Comparison of ENCODE assay signal across 7 cellular contexts in the genomic region with DNA sequence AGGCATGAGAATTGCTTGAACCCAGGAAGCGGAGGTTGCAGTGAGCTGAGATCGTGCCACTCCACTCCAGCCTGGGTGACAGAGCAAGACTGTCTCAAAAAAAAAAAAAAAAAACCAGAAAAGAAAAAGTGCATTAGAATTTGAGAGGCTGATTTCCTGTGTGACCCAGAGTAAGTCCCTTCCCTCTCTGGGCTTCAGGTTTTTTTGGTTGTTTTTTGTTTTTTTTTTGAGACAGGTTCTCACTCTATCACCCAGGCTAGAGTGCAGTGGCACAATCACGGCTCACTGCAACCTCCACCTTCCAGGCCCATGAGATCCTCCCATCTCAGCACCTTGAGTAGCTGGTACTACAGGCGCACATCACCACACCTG. TPM values are rescaled to one million over a fixed set of nuclear protein-coding genes. Genes with fewer than 3 reads are reported as not detected.
DNase-seq lines count a peak whose midpoint lies in the region; TF ChIP-seq lines count a peak whose summit lies in the region.
"Not testable (repeated sequence)": the region's sequence is repeated elsewhere in the genome, so short reads cannot be mapped to it uniquely, and the experiment has no call there.

No MANE protein-coding gene starts in this region.

- H3K4me1 Mint-ChIP-seq in immature natural killer cell, result peaks cover 8 to 20% of the 10 kb centered on the region in 2 donors
- H3K4me1 Mint-ChIP-seq in osteocyte (ENCODE audit: unreplicated experiment), result peaks cover 74% of the 10 kb centered on the region

- not testable (repeated sequence) for H3K27me3 Mint-ChIP-seq in immature natural killer cell (ENCODE audit: low read depth in 3 of 3); osteocyte (ENCODE audit: unreplicated experiment)

- H3K36me3 Mint-ChIP-seq in immature natural killer cell (peaks cover 7 to 12% (median 9%) of the 10 kb centered on the region in 3 donors), osteocyte (ENCODE audit: unreplicated experiment) (peaks cover 16% of the 10 kb centered on the region)

- not testable (repeated sequence) for H4K20me1 ChIP-seq in SK-N-SH (ENCODE audit: insufficient read depth); mammary epithelial cell (ENCODE audit: insufficient read depth, low read length); fibroblast of lung (ENCODE audit: control insufficient read depth, extremely low read depth, insufficient read depth, low read length)

- H3F3A ChIP-seq in SK-N-SH (replicated peaks; ENCODE audit: insufficient read depth), result peaks cover 37% of the 10 kb centered on the region

- CTCF ChIA-PET in SK-N-SH (lab: Yijun Ruan, JAX), result interaction anchor here (0.6 to 14.9 kb wide), 4 partner anchors 13 to 145 kb away, joined by 3 to 176 read pairs (median 4); partner anchors contain the start of gene AHDC1
- CTCF ChIA-PET in mammary epithelial cell (lab: Charles Lee; ENCODE audit: low non-redundant PET), result not testable (repeated sequence)

- intact Hi-C loops in mammary epithelial cell (cut with micrococcal nuclease), result not testable (repeated sequence)

- not testable (repeated sequence) for H3K9me3 ChIP-seq in HUES48 (ENCODE audit: control insufficient read depth, insufficient read depth, low read length); SK-N-SH; mammary epithelial cell (replicated peaks; ENCODE audit: insufficient read depth, low read length); fibroblast of lung (ENCODE audit: control insufficient read depth, insufficient read depth, low read depth, low read length); stomach smooth muscle (ENCODE audit: control insufficient read depth in 2 of 2, low read length in 2 of 2)

- peak overlapping the region; percentile 62 for H3K4me2 ChIP-seq in SK-N-SH
- H3K4me2 ChIP-seq in mammary epithelial cell (ENCODE audit: insufficient read depth, low read depth, low read length), result not testable (repeated sequence)
- peak overlapping the region; percentile 73 for H3K4me2 ChIP-seq in fibroblast of lung (ENCODE audit: extremely low read depth, insufficient read depth, low read length)

- not testable (repeated sequence) for H3K4me3 Mint-ChIP-seq in immature natural killer cell; osteocyte (ENCODE audit: unreplicated experiment)

- not testable (repeated sequence) for H3K9ac ChIP-seq in HUES48 (ENCODE audit: low read depth, low read length); mammary epithelial cell (ENCODE audit: insufficient read depth, low read length); fibroblast of lung (ENCODE audit: insufficient read depth, low read length); stomach smooth muscle (ENCODE audit: low read length in 2 of 2)
- peak overlapping the region; percentile 21; the same call in 1 of the 2 replicates for H3K9ac ChIP-seq in SK-N-SH

- H3K4me3 ChIP-seq in HUES48 (ENCODE audit: low read depth, low read length); SK-N-SH (ENCODE audit: low read depth in 2 of 2, low read length in 1 of 2); mammary epithelial cell (replicated peaks in 1 of 3; ENCODE audit: insufficient read depth in 1 of 3, low read depth in 2 of 3, low read length in 3 of 3); fibroblast of lung (replicated peaks in 1 of 4; ENCODE audit: control extremely low read depth in 1 of 4, insufficient read depth in 1 of 4, low read depth in 3 of 4, low read length in 4 of 4); stomach smooth muscle (ENCODE audit: low read length in 2 of 2): not testable (repeated sequence)

- BruUV-seq in mammary epithelial cell (replicated peaks; lab: Mats Ljungman, UMichigan), result not testable (repeated sequence)

- POLR2A ChIA-PET in SK-N-SH (lab: Yijun Ruan, JAX), result interaction anchor here (1.6 kb wide), 1 partner anchor 62 kb away, joined by 5 read pairs; no protein-coding TSS in a partner anchor

- TF ChIP-seq EP300 in SK-N-SH (IDR thresholded peaks at IDR 0.05; ENCODE audit: borderline replicate concordance in 1 of 2, low read depth in 1 of 2, low read length in 1 of 2), result not testable (repeated sequence)

- dilution Hi-C loops in mammary epithelial cell (cut with HindIII; ENCODE audit: low sequenced_read_pairs), result not testable (repeated sequence)

- H3K4me1 ChIP-seq in HUES48 (ENCODE audit: control insufficient read depth, insufficient read depth, low read length) (peaks cover 43% of the 10 kb centered on the region), SK-N-SH (ENCODE audit: control insufficient read depth in 1 of 2, insufficient read depth in 2 of 2, low read depth in 1 of 2, low read length in 1 of 2) (peaks cover 51 to 72% of the 10 kb centered on the region in 2 experiments), mammary epithelial cell (ENCODE audit: insufficient read depth, low read length) (peaks cover 82% of the 10 kb centered on the region), fibroblast of lung (ENCODE audit: control insufficient read depth, extremely low read depth, insufficient read depth, low read length) (peaks cover 57% of the 10 kb centered on the region), stomach smooth muscle (ENCODE audit: control insufficient read depth, insufficient read depth, low read length) (peaks cover 69% of the 10 kb centered on the region)

- in situ Hi-C loops in mammary epithelial cell (cut with MboI; ENCODE audit: low sequenced_read_pairs in 2 of 2), result not testable (repeated sequence)

- not testable (repeated sequence) for TF ChIP-seq CTCF in SK-N-SH (IDR thresholded peaks at IDR 0.05); mammary epithelial cell (conservative IDR thresholded peaks at IDR 0.05 in 1 of 2, IDR thresholded peaks at IDR 0.05 in 1 of 2; ENCODE audit: extremely low read depth in 1 of 2, insufficient read depth in 1 of 2, low read depth in 1 of 2, low read length in 2 of 2); fibroblast of lung (conservative IDR thresholded peaks at IDR 0.05 in 1 of 2, IDR thresholded peaks at IDR 0.05 in 1 of 2; ENCODE audit: low read depth in 1 of 2, low read length in 2 of 2); osteocyte (IDR thresholded peaks at IDR 0.05)

- H3K79me2 ChIP-seq in SK-N-SH (ENCODE audit: insufficient read depth) (peaks cover 39% of the 10 kb centered on the region), mammary epithelial cell (ENCODE audit: insufficient read depth, low read length) (peaks cover 25% of the 10 kb centered on the region), fibroblast of lung (ENCODE audit: control insufficient read depth, insufficient read depth, low read length) (peaks cover 21% of the 10 kb centered on the region)

- whole genome bisulfite sequencing in SK-N-SH (ENCODE audit: low lambda C conversion rate), result 93% methylated on average over 4 of the region's 4 CpGs
- 96% methylated on average over 3 of the region's 4 CpGs for WGBS in mammary epithelial cell (ENCODE audit: low coverage, missing lambda C conversion rate)

- H3K27ac Mint-ChIP-seq in immature natural killer cell, result peak overlapping the region in 4 of 6 donors; percentile 21 to 82 (median 48)
- H3K27ac Mint-ChIP-seq in osteocyte (ENCODE audit: unreplicated experiment), result peak overlapping the region; percentile 87

- H3K9me2 ChIP-seq in SK-N-SH, result not testable (repeated sequence)

- H3K27ac ChIP-seq in HUES48 (ENCODE audit: low read depth, low read length) (peak overlapping the region; percentile 61), SK-N-SH (ENCODE audit: low read depth in 2 of 2, low read length in 1 of 2) (peak overlapping the region; percentile 18 to 93; a peak in 3 of 4 replicates), mammary epithelial cell (ENCODE audit: insufficient read depth, low read depth, low read length) (peak overlapping the region; percentile 80), fibroblast of lung (ENCODE audit: insufficient read depth, low read length) (peak overlapping the region; percentile 61), stomach smooth muscle (ENCODE audit: low read length) (peak overlapping the region; percentile 64)

- not testable (repeated sequence) for H2AFZ ChIP-seq in SK-N-SH (ENCODE audit: low read depth); mammary epithelial cell (ENCODE audit: low read depth, low read length); fibroblast of lung (ENCODE audit: low read length)

- not testable (repeated sequence) for H3K9me3 Mint-ChIP-seq in immature natural killer cell; osteocyte (ENCODE audit: unreplicated experiment)

- not testable (repeated sequence) for TF ChIP-seq RAD21 in SK-N-SH (IDR thresholded peaks at IDR 0.05; ENCODE audit: low read length)

- H3K36me3 ChIP-seq in HUES48 (ENCODE audit: control insufficient read depth, insufficient read depth, low read length); SK-N-SH (replicated peaks in 1 of 2; ENCODE audit: control insufficient read depth in 1 of 2, insufficient read depth in 2 of 2, low read length in 1 of 2); mammary epithelial cell (ENCODE audit: insufficient read depth, low read length); fibroblast of lung (ENCODE audit: control insufficient read depth, insufficient read depth, low read length): not testable (repeated sequence)
- peaks cover 9 to 15% of the 10 kb centered on the region in 2 donors for H3K36me3 ChIP-seq in stomach smooth muscle (ENCODE audit: control insufficient read depth in 2 of 2, insufficient read depth in 2 of 2, low read length in 2 of 2)

- DNase-seq in SK-N-SH; mammary epithelial cell; fibroblast of lung (ENCODE audit: low read depth in 2 of 2); immature natural killer cell; osteocyte (ENCODE audit: extremely low spot score, unreplicated experiment): not testable (repeated sequence)

- not testable (repeated sequence) for H3K27me3 ChIP-seq in HUES48 (ENCODE audit: control insufficient read depth, insufficient read depth, low read length); SK-N-SH (ENCODE audit: insufficient read depth); mammary epithelial cell (ENCODE audit: insufficient read depth, low read length); fibroblast of lung (ENCODE audit: control insufficient read depth, insufficient read depth, low read length); stomach smooth muscle (ENCODE audit: control insufficient read depth in 1 of 2, insufficient read depth in 2 of 2, low read length in 2 of 2)

RNA-seq across cellular contexts. Expression of gene WASF2, which starts 48.3 kb away (rescaled TPM):
- polyA plus RNA-seq in SK-N-SH (2012; rRNA removed) (23.0 and 27.1 TPM in 2 replicates), mammary epithelial cell (58.1 TPM), fibroblast of lung (55.5 and 66.9 TPM in 2 replicates), immature natural killer cell (10 to 100 TPM; 36.6 to 90.0 (median 39.5) TPM)
- polyA plus RNA-seq in SK-N-SH (2012; cell fraction: cytosol; rRNA removed), result 18.4 and 22.2 TPM in 2 replicates
- polyA plus RNA-seq in SK-N-SH (2012; cell fraction: nucleus; rRNA removed), result 25.1 and 25.5 TPM in 2 replicates
- total RNA-seq in mammary epithelial cell (100 to 1,000 TPM in 1 of 2 donors, 10 to 100 TPM in 1; 32.2 to 138 TPM), fibroblast of lung (16.7 and 26.3 TPM in 2 replicates), osteocyte (187 and 189 TPM in 2 replicates)
- polyA minus RNA-seq in mammary epithelial cell (246 TPM), fibroblast of lung (ENCODE audit: low replicate concordance) (183 and 186 TPM in 2 replicates)
- polyA plus RNA-seq in fibroblast of lung (2012), result 57.3 and 72.1 TPM in 2 replicates
